32 cellular contexts compared by ENCODE assay signal in genomic region chr4:23083391-23083790, GRCh38.
"Had no signal": no experiment of that assay in that cellular context is flagged by ENCODE, and none has a peak within 500 bp of the region (broad histone marks: within the 10 kb centered on the region; RNA-seq: fewer than 3 reads in every experiment).

No MANE protein-coding gene starts in this region.

- H3K27ac Mint-ChIP-seq: activated CD4-positive, alpha-beta memory T cell treated with anti-CD3 and anti-CD28 coated beads for 36 hours; activated CD4-positive, alpha-beta T cell treated with anti-CD3 and anti-CD28 coated beads for 36 hours; activated CD4-positive, alpha-beta T cell treated with anti-CD3 and anti-CD28 coated beads, Interleukin-2, amount 10 ng/mL, durations not matched to agents 24 days and 14 days; activated CD8-positive, alpha-beta memory T cell treated with anti-CD3 and anti-CD28 coated beads, Interleukin-2, amount 10 ng/mL, durations not matched to agents 7 days and 5 days; activated CD8-positive, alpha-beta T cell treated with anti-CD3 and anti-CD28 coated beads, Interleukin-2, amount 10 ng/mL, durations not matched to agents 7 days and 5 days; activated naive CD4-positive, alpha-beta T cell treated with anti-CD3 and anti-CD28 coated beads for 36 hours; activated naive CD4-positive, alpha-beta T cell treated with anti-CD3 and anti-CD28 coated beads, Interleukin-2, amount 50 U/mL, for 24 hours; activated naive CD8-positive, alpha-beta T cell treated with anti-CD3 and anti-CD28 coated beads for 36 hours; activated naive CD8-positive, alpha-beta T cell treated with anti-CD3 and anti-CD28 coated beads, Interleukin-2, amount 50 U/mL, for 24 hours; activated T-helper 1 cell treated with anti-CD3 and anti-CD28 coated beads, Interleukin-12 subunit alpha, Interleukin-12 subunit beta, Interleukin-2, Interleukin-4 antibody, amounts not matched to agents 30 ng/mL and 10 ng/mL and 1 ng/mL, durations not matched to agents 14 hours and 24 hours and 36 hours; activated T-helper 2 cell treated with anti-CD3 and anti-CD28 coated beads, Interferon-gamma antibody, Interleukin-2, Interleukin-4, amounts not matched to agents 10 μg/mL and 5 μg/mL and 100 μg/mL, durations not matched to agents 14 hours and 24 hours and 36 hours; effector memory CD8-positive, alpha-beta T cell; T-helper 17 cell; T-helper 2 cell treated with Interferon-gamma antibody and Interleukin-4, amounts not matched to agents 5 μg/mL and 100 μg/mL, for 36 hours had no signal

- H3K36me3 Mint-ChIP-seq: activated CD4-positive, alpha-beta memory T cell treated with anti-CD3 and anti-CD28 coated beads for 36 hours; activated CD8-positive, alpha-beta memory T cell treated with anti-CD3 and anti-CD28 coated beads, Interleukin-2, amount 10 ng/mL, durations not matched to agents 7 days and 5 days; activated naive CD4-positive, alpha-beta T cell treated with anti-CD3 and anti-CD28 coated beads, Interleukin-2, amount 50 U/mL, for 24 hours; activated naive CD8-positive, alpha-beta T cell treated with anti-CD3 and anti-CD28 coated beads for 36 hours had no signal

- H3K36me3 ChIP-seq: adrenal gland, esophagus squamous epithelium, gastroesophageal sphincter had no signal

- H3K27ac ChIP-seq: adrenal gland, body of pancreas, esophagus squamous epithelium, gastroesophageal sphincter had no signal

- ATAC-seq: activated CD4-positive, alpha-beta T cell treated with anti-CD3 and anti-CD28 coated beads for 36 hours; activated CD8-positive, alpha-beta memory T cell treated with anti-CD3 and anti-CD28 coated beads, Interleukin-2, amount 10 ng/mL, durations not matched to agents 7 days and 5 days; activated CD8-positive, alpha-beta T cell treated with anti-CD3 and anti-CD28 coated beads, Interleukin-2, amount 10 ng/mL, durations not matched to agents 7 days and 5 days; activated naive CD8-positive, alpha-beta T cell treated with anti-CD3 and anti-CD28 coated beads, Interleukin-2, amount 50 U/mL, for 24 hours; body of pancreas; effector memory CD8-positive, alpha-beta T cell; gastroesophageal sphincter; T-helper 17 cell had no signal

- DNase-seq: activated CD4-positive, alpha-beta memory T cell treated with anti-CD3 and anti-CD28 coated beads for 36 hours; activated CD4-positive, alpha-beta T cell treated with anti-CD3 and anti-CD28 coated beads for 36 hours; activated CD4-positive, alpha-beta T cell treated with anti-CD3 and anti-CD28 coated beads, Interleukin-2, amount 10 ng/mL, durations not matched to agents 24 days and 14 days; activated CD4-positive, CD25-positive, alpha-beta regulatory T cell; activated CD4-positive, CD25-positive, alpha-beta regulatory T cell treated with anti-CD3 and anti-CD28 coated beads, Interleukin-2, amount 50 U/mL, for 72 hours; activated CD8-positive, alpha-beta memory T cell treated with anti-CD3 and anti-CD28 coated beads, Interleukin-2, amount 10 ng/mL, durations not matched to agents 7 days and 5 days; activated CD8-positive, alpha-beta memory T cell treated with anti-CD3 and anti-CD28 coated beads, Interleukin-2, amount 50 U/mL, for 4 hours; activated CD8-positive, alpha-beta T cell treated with anti-CD3 and anti-CD28 coated beads, Interleukin-2, amount 10 ng/mL, durations not matched to agents 7 days and 5 days; activated effector memory CD4-positive, alpha-beta T cell treated with anti-CD3 and anti-CD28 coated beads, Interleukin-2, amount 50 U/mL, for 16 hours; activated naive CD4-positive, alpha-beta T cell treated with anti-CD3 and anti-CD28 coated beads for 36 hours; activated naive CD8-positive, alpha-beta T cell treated with anti-CD3 and anti-CD28 coated beads for 36 hours; activated naive CD8-positive, alpha-beta T cell treated with anti-CD3 and anti-CD28 coated beads, Interleukin-2, amount 50 U/mL, for 24 hours; activated T-cell treated with anti-CD3 and anti-CD28 coated beads, Interleukin-2, amount 50 U/mL, for 1 hour; activated T-cell treated with anti-CD3 and anti-CD28 coated beads, Interleukin-2, amount 50 U/mL, for 48 hours; adrenal gland; amygdala; aorta; body of pancreas; cortex of kidney; dermis blood vessel endothelial cell; effector CD4-positive, alpha-beta T cell; effector memory CD8-positive, alpha-beta T cell; esophagus squamous epithelium; foreskin melanocyte; T-helper 1 cell; T-helper 17 cell; T1000 had no signal

- H3K4me1 ChIP-seq: adrenal gland, body of pancreas, esophagus squamous epithelium, gastroesophageal sphincter had no signal

- H3K4me1 Mint-ChIP-seq: activated CD4-positive, alpha-beta T cell treated with anti-CD3 and anti-CD28 coated beads for 36 hours; activated CD4-positive, alpha-beta T cell treated with anti-CD3 and anti-CD28 coated beads, Interleukin-2, amount 10 ng/mL, durations not matched to agents 24 days and 14 days; activated CD8-positive, alpha-beta memory T cell treated with anti-CD3 and anti-CD28 coated beads, Interleukin-2, amount 10 ng/mL, durations not matched to agents 7 days and 5 days; activated naive CD4-positive, alpha-beta T cell treated with anti-CD3 and anti-CD28 coated beads, Interleukin-2, amount 50 U/mL, for 24 hours; activated naive CD8-positive, alpha-beta T cell treated with anti-CD3 and anti-CD28 coated beads for 36 hours; activated naive CD8-positive, alpha-beta T cell treated with anti-CD3 and anti-CD28 coated beads, Interleukin-2, amount 50 U/mL, for 24 hours; T-helper 17 cell had no signal

- H3K9me3 ChIP-seq: adrenal gland had no signal

- H3K27me3 ChIP-seq: adrenal gland, body of pancreas, esophagus squamous epithelium, gastroesophageal sphincter had no signal

- H3K4me3 ChIP-seq: adrenal gland, body of pancreas, esophagus squamous epithelium, gastroesophageal sphincter had no signal

- H3K27me3 Mint-ChIP-seq: activated CD4-positive, alpha-beta memory T cell treated with anti-CD3 and anti-CD28 coated beads for 36 hours; activated CD4-positive, alpha-beta T cell treated with anti-CD3 and anti-CD28 coated beads for 36 hours; activated CD4-positive, alpha-beta T cell treated with anti-CD3 and anti-CD28 coated beads, Interleukin-2, amount 10 ng/mL, durations not matched to agents 24 days and 14 days; activated CD8-positive, alpha-beta memory T cell treated with anti-CD3 and anti-CD28 coated beads, Interleukin-2, amount 10 ng/mL, durations not matched to agents 7 days and 5 days; activated naive CD4-positive, alpha-beta T cell treated with anti-CD3 and anti-CD28 coated beads, Interleukin-2, amount 50 U/mL, for 24 hours; activated naive CD8-positive, alpha-beta T cell treated with anti-CD3 and anti-CD28 coated beads for 36 hours; activated naive CD8-positive, alpha-beta T cell treated with anti-CD3 and anti-CD28 coated beads, Interleukin-2, amount 50 U/mL, for 24 hours; effector memory CD8-positive, alpha-beta T cell; T-helper 17 cell had no signal

- H3K4me3 Mint-ChIP-seq: activated CD4-positive, alpha-beta memory T cell treated with anti-CD3 and anti-CD28 coated beads for 36 hours; activated CD4-positive, alpha-beta T cell treated with anti-CD3 and anti-CD28 coated beads for 36 hours; activated CD4-positive, alpha-beta T cell treated with anti-CD3 and anti-CD28 coated beads, Interleukin-2, amount 10 ng/mL, durations not matched to agents 24 days and 14 days; activated CD8-positive, alpha-beta memory T cell treated with anti-CD3 and anti-CD28 coated beads, Interleukin-2, amount 10 ng/mL, durations not matched to agents 7 days and 5 days; activated CD8-positive, alpha-beta T cell treated with anti-CD3 and anti-CD28 coated beads, Interleukin-2, amount 10 ng/mL, durations not matched to agents 7 days and 5 days; activated naive CD4-positive, alpha-beta T cell treated with anti-CD3 and anti-CD28 coated beads for 36 hours; activated naive CD4-positive, alpha-beta T cell treated with anti-CD3 and anti-CD28 coated beads, Interleukin-2, amount 50 U/mL, for 24 hours; activated naive CD8-positive, alpha-beta T cell treated with anti-CD3 and anti-CD28 coated beads for 36 hours; activated naive CD8-positive, alpha-beta T cell treated with anti-CD3 and anti-CD28 coated beads, Interleukin-2, amount 50 U/mL, for 24 hours; activated T-helper 1 cell treated with anti-CD3 and anti-CD28 coated beads, Interleukin-12 subunit alpha, Interleukin-12 subunit beta, Interleukin-2, Interleukin-4 antibody, amounts not matched to agents 30 ng/mL and 10 ng/mL and 1 ng/mL, durations not matched to agents 14 hours and 24 hours and 36 hours; effector memory CD8-positive, alpha-beta T cell; T-helper 17 cell; T-helper 2 cell treated with Interferon-gamma antibody and Interleukin-4, amounts not matched to agents 5 μg/mL and 100 μg/mL, for 36 hours had no signal
